Comparison of ENCODE assay signal across 1 cellular context in the genomic region with DNA sequence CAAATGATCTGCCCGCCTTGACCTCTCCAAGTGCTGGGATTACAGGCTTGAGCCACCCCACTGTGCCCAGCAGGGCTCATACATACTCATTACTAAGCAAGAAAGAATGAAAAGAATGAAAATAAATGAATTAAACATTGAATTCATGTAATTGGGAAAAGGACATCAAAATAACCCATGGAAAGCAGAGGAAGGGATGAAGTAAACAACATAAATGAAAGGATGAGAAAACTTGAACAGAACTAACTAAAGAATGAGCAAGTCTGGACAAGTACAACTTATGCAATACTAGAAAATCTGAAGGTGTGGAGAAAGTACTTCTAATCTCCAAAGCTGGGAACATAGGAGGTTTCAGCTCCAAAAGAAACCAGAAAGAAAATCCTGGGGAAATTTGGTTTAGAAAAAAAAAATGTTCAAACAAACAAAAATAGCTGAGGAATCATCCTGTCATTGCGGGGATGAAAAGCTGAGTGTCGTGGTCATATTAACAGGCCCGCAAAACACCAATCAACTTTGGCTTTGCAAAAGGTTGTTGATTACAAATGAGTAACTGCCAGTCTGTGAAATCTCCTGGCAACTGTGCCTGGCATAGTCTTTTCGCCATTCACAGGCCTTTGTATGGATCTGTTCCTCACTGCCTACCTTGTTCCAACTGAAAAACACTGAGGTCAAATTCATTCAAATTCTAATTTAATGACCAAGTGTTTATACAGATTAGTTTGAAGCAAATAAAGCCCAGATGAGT.
TF ChIP-seq lines count a peak whose summit lies in the region.

No MANE protein-coding gene starts in this region.

TF ChIP-seq in HepG2, 621 proteins besides CTCF, POLR2A, EP300 and RAD21:
- TF ChIP-seq NFE2 (CRISPR knock-in tag; IDR thresholded peaks at IDR 0.05) (no peak), CEBPB (IDR thresholded peaks at IDR 0.05; ENCODE audit: borderline replicate concordance, low read depth, low read length) (no peak), ZNF550 (CRISPR knock-in tag; IDR thresholded peaks at IDR 0.05; ENCODE audit: borderline replicate concordance) (no peak), BRCA1 (CRISPR knock-in tag; IDR thresholded peaks at IDR 0.05) (no peak), ARHGAP35 (CRISPR knock-in tag; IDR thresholded peaks at IDR 0.05; ENCODE audit: borderline replicate concordance) (no peak), RXRB (CRISPR knock-in tag; IDR thresholded peaks at IDR 0.05; ENCODE audit: borderline replicate concordance) (no peak), KDM5A (IDR thresholded peaks at IDR 0.05; ENCODE audit: borderline replicate concordance, low read length) (no peak), ZNF841 (CRISPR knock-in tag; IDR thresholded peaks at IDR 0.05; ENCODE audit: borderline replicate concordance) (no peak), NFIC (IDR thresholded peaks at IDR 0.05; ENCODE audit: low read length) (no peak)
- TF ChIP-seq, protein P1, sequence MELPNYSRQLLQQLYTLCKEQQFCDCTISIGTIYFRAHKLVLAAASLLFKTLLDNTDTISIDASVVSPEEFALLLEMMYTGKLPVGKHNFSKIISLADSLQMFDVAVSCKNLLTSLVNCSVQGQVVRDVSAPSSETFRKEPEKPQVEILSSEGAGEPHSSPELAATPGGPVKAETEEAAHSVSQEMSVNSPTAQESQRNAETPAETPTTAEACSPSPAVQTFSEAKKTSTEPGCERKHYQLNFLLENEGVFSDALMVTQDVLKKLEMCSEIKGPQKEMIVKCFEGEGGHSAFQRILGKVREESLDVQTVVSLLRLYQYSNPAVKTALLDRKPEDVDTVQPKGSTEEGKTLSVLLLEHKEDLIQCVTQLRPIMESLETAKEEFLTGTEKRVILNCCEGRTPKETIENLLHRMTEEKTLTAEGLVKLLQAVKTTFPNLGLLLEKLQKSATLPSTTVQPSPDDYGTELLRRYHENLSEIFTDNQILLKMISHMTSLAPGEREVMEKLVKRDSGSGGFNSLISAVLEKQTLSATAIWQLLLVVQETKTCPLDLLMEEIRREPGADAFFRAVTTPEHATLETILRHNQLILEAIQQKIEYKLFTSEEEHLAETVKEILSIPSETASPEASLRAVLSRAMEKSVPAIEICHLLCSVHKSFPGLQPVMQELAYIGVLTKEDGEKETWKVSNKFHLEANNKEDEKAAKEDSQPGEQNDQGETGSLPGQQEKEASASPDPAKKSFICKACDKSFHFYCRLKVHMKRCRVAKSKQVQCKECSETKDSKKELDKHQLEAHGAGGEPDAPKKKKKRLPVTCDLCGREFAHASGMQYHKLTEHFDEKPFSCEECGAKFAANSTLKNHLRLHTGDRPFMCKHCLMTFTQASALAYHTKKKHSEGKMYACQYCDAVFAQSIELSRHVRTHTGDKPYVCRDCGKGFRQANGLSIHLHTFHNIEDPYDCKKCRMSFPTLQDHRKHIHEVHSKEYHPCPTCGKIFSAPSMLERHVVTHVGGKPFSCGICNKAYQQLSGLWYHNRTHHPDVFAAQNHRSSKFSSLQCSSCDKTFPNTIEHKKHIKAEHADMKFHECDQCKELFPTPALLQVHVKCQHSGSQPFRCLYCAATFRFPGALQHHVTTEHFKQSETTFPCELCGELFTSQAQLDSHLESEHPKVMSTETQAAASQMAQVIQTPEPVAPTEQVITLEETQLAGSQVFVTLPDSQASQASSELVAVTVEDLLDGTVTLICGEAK (IDR thresholded peaks at IDR 0.05): no peak
- TF ChIP-seq, protein P1 (CRISPR knock-in tag; IDR thresholded peaks at IDR 0.05): no peak
- TF ChIP-seq, protein P2, sequence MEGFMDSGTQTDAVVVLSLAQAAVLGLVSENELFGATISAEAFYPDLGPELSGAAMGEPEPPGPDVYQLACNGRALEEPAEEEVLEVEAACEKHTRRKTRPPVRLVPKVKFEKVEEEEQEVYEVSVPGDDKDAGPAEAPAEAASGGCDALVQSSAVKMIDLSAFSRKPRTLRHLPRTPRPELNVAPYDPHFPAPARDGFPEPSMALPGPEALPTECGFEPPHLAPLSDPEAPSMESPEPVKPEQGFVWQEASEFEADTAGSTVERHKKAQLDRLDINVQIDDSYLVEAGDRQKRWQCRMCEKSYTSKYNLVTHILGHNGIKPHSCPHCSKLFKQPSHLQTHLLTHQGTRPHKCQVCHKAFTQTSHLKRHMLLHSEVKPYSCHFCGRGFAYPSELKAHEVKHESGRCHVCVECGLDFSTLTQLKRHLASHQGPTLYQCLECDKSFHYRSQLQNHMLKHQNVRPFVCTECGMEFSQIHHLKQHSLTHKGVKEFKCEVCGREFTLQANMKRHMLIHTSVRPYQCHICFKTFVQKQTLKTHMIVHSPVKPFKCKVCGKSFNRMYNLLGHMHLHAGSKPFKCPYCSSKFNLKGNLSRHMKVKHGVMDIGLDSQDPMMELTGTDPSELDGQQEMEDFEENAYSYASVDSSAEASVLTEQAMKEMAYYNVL (CRISPR knock-in tag; IDR thresholded peaks at IDR 0.05; ENCODE audit: borderline replicate concordance): no peak
